Comparison of ENCODE assay signal across 21 cellular contexts in the genomic region with DNA sequence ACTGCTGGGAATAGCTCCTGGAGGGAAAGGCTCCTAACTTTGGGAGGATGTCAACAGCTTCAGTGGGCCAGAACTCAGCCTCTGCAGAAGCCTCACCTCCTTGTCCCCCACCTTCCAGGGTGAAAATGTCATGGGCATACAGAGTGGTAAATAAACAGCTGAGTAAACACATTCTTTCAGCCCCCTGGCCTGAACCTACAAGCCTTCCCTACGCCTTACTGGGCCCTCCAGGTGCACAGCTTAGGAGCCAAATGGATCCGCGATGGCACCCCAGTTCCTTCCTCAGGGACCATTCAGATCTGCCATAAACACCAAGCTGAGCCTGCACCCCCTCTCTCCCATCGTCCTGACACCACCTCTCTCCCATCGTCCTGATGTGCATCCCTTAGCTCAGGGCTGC.
A peak's percentile ranks its signal among the peaks of the same experiment; 100 is the strongest.
DNase-seq lines count a peak whose midpoint lies in the region; ATAC-seq, FAIRE-seq and TF ChIP-seq lines count a peak whose summit lies in the region.
"Had no signal": no experiment of that assay in that cellular context is flagged by ENCODE, and none has a peak within 500 bp of the region (broad histone marks: within the 10 kb centered on the region; RNA-seq: fewer than 3 reads in every experiment).

No MANE protein-coding gene starts in this region.

- no peaks in the 10 kb centered on the region for H3K36me3 Mint-ChIP-seq in progenitor cell of endocrine pancreas (ENCODE audit: insufficient read depth)
- H3K36me3 Mint-ChIP-seq: CD8-positive, alpha-beta memory T cell had no signal

- no peak overlapping the region for H3K4me2 ChIP-seq in HepG2 (ENCODE audit: low read depth, low read length)
- H3K4me2 ChIP-seq: BLaER1 treated with 17β-estradiol and CSF1 and Interleukin-3, amounts not matched to agents 10 nM and 100 nM; GM23338 had no signal

- FAIRE-seq in HepG2 (lab: Jason Lieb, UNC) = no peak
- FAIRE-seq: D721Med, G401.6, GM12891, H54, HTR-8/SVneo had no signal

- intact Hi-C loops in HepG2 (cut with micrococcal nuclease; ENCODE audit: unreplicated experiment) (no loop called here), right lobe of liver (cut with DNase I) (loop anchor here in 1 of 2 donors (10.0 kb wide), 1 partner anchor 143 kb away; no protein-coding TSS in a partner anchor), lower lobe of right lung (cut with DNase I) (loop anchor here (10.0 kb wide), 1 partner anchor 133 kb away; no protein-coding TSS in a partner anchor)

- no peak for TF ChIP-seq POLR2A in HepG2 (IDR thresholded peaks at IDR 0.05; ENCODE audit: insufficient read depth in 1 of 2, low read depth in 2 of 2, low read length in 2 of 2)
- no peak for TF ChIP-seq POLR2A in right lobe of liver (IDR thresholded peaks at IDR 0.05)

- H3K4me1 ChIP-seq in HepG2 (ENCODE audit: insufficient read depth, low read length) = peaks cover 46% of the 10 kb centered on the region
- peaks cover 0 to 6% (median 0%) of the 10 kb centered on the region in 4 donors for H3K4me1 ChIP-seq in right lobe of liver
- peaks cover 8% of the 10 kb centered on the region for H3K4me1 ChIP-seq in lower lobe of right lung

- ATAC-seq in HepG2 (no peak), right lobe of liver (no peak), GM18502 (IDR thresholded peaks at IDR 0.05; ENCODE audit: poor library complexity, unreplicated experiment) (no peak), lower lobe of right lung (no peak)
- ATAC-seq in activated CD4-positive, CD25-positive, alpha-beta regulatory T cell treated with anti-CD3 and anti-CD28 coated beads, Interleukin-2, amount 50 U/mL, for 24 hours = no peak
- ATAC-seq: GM23338 had no signal

- 0% methylated on average over 4 of the region's 5 CpGs for WGBS in HepG2 (ENCODE audit: low lambda C conversion rate)
- 48% methylated on average over 5 of the region's 5 CpGs for WGBS in right lobe of liver (ENCODE audit: insufficient coverage, low coverage, low lambda C conversion rate, missing lambda C conversion rate)

- H3K36me3 ChIP-seq in HepG2 (replicated peaks in 1 of 2; ENCODE audit: control insufficient read depth in 1 of 2, insufficient read depth in 2 of 2, low read length in 2 of 2) = no peaks in the 10 kb centered on the region
- no peaks in the 10 kb centered on the region for H3K36me3 ChIP-seq in right lobe of liver
- H3K36me3 ChIP-seq in lower lobe of right lung = no peaks in the 10 kb centered on the region
- H3K36me3 ChIP-seq: BLaER1 treated with 17β-estradiol and CSF1 and Interleukin-3, amounts not matched to agents 10 nM and 100 nM had no signal

- peak overlapping the region; percentile 49 for H3K27ac Mint-ChIP-seq in progenitor cell of endocrine pancreas
- H3K27ac Mint-ChIP-seq: B cell; CD8-positive, alpha-beta memory T cell; GM23338; HFFc6; IgD-negative memory B cell had no signal

- TF ChIP-seq EP300 in HepG2 (IDR thresholded peaks at IDR 0.05; ENCODE audit: low read depth in 2 of 2, low read length in 2 of 2) (no peak), HepG2 (CRISPR knock-in tag; IDR thresholded peaks at IDR 0.05; ENCODE audit: borderline replicate concordance) (no peak)

- peaks cover 29% of the 10 kb centered on the region for H3K27me3 Mint-ChIP-seq in progenitor cell of endocrine pancreas
- H3K27me3 Mint-ChIP-seq: IgD-negative memory B cell had no signal

- H3K4me3 Mint-ChIP-seq in progenitor cell of endocrine pancreas (ENCODE audit: low read depth) = no peak overlapping the region
- H3K4me3 Mint-ChIP-seq: B cell; CD8-positive, alpha-beta memory T cell; GM23338; HFFc6; IgD-negative memory B cell had no signal

- no peak overlapping the region for H3K9ac ChIP-seq in HepG2 (ENCODE audit: insufficient read depth, low read depth, low read length)
- H3K9ac ChIP-seq: BLaER1 treated with 17β-estradiol and CSF1 and Interleukin-3, amounts not matched to agents 10 nM and 100 nM had no signal

- no peak for TF ChIP-seq RAD21 in HepG2 (CRISPR knock-in tag; IDR thresholded peaks at IDR 0.05)

- in situ Hi-C loops in HepG2 (cut with HindIII; ENCODE audit: extremely low pct_ligation_motif_present, low pct_unique_long_range_greater_than_20kb) = loop anchor here (5.0 kb wide), 1 partner anchor 135 kb away; no protein-coding TSS in a partner anchor

- no peak for DNase-seq in HepG2 (ENCODE audit: low spot score)
- DNase-seq in right lobe of liver = no peak
- peak; percentile 16 for DNase-seq in mesenteric fat pad (ENCODE audit: low spot score)
- DNase-seq in progenitor cell of endocrine pancreas (ENCODE audit: low spot score, unreplicated experiment) = no peak
- DNase-seq in lower lobe of right lung = no peak
- DNase-seq: 8988T; CD8-positive, alpha-beta memory T cell; COR-L47; HCEC 1CT; HFFc6 had no signal

- peaks cover 1% of the 10 kb centered on the region for H3K4me1 Mint-ChIP-seq in progenitor cell of endocrine pancreas (ENCODE audit: low read depth)

- no peaks in the 10 kb centered on the region for H4K20me1 ChIP-seq in HepG2 (ENCODE audit: insufficient read depth, low read length)
- H4K20me1 ChIP-seq: BLaER1 treated with 17β-estradiol and CSF1 and Interleukin-3, amounts not matched to agents 10 nM and 100 nM had no signal

- no peak overlapping the region for H3K27ac ChIP-seq in HepG2 (ENCODE audit: extremely low read length, insufficient read depth, low read length)
- no peak overlapping the region for H3K27ac ChIP-seq in right lobe of liver
- H3K27ac ChIP-seq in lower lobe of right lung = no peak overlapping the region
- H3K27ac ChIP-seq: BLaER1 treated with 17β-estradiol and CSF1 and Interleukin-3, amounts not matched to agents 10 nM and 100 nM had no signal

- POLR2A ChIA-PET in HepG2 (lab: Yijun Ruan, JAX) = no interaction called here

- H2AFZ ChIP-seq in HepG2 (ENCODE audit: low read length) = no peak overlapping the region
- H2AFZ ChIP-seq: GM23338 had no signal

- no TSS peak for BruUV-seq in HepG2 (replicated peaks; lab: Mats Ljungman, UMichigan)

- CTCF ChIA-PET in HepG2 (lab: Yijun Ruan, JAX; ENCODE audit: low intra/inter-chr PET ratio, low total read pairs) = no interaction called here

- no peaks in the 10 kb centered on the region for H3K9me3 Mint-ChIP-seq in progenitor cell of endocrine pancreas (ENCODE audit: low read depth)
- H3K9me3 Mint-ChIP-seq: CD8-positive, alpha-beta memory T cell; GM23338; HFFc6; IgD-negative memory B cell had no signal

- TF ChIP-seq CTCF in HepG2 (CRISPR knock-in tag; IDR thresholded peaks at IDR 0.05) (no peak), right lobe of liver (IDR thresholded peaks at IDR 0.05) (no peak), progenitor cell of endocrine pancreas (IDR thresholded peaks at IDR 0.05; ENCODE audit: unreplicated experiment) (no peak), lower lobe of right lung (IDR thresholded peaks at IDR 0.05) (no peak)

- H3K27me3 ChIP-seq in HepG2 (ENCODE audit: control insufficient read depth in 1 of 2, insufficient read depth in 2 of 2, low read length in 2 of 2) (peaks cover 0 to 21% of the 10 kb centered on the region in 2 experiments; a peak in 2 of 5 replicates), right lobe of liver (no peaks in the 10 kb centered on the region), lower lobe of right lung (ENCODE audit: low read depth) (no peaks in the 10 kb centered on the region)
- H3K27me3 ChIP-seq: BLaER1 treated with 17β-estradiol and CSF1 and Interleukin-3, amounts not matched to agents 10 nM and 100 nM had no signal

- H3K79me2 ChIP-seq in HepG2 (ENCODE audit: insufficient read depth, low read length) = no peaks in the 10 kb centered on the region

- H3K4me3 ChIP-seq in HepG2 (replicated peaks in 1 of 3; ENCODE audit: insufficient read depth in 1 of 3, low read depth in 2 of 3, low read length in 3 of 3) (no peak overlapping the region), right lobe of liver (no peak overlapping the region), lower lobe of right lung (no peak overlapping the region)
- H3K4me3 ChIP-seq: BLaER1 treated with 17β-estradiol and CSF1 and Interleukin-3, amounts not matched to agents 10 nM and 100 nM; GM23338 had no signal

- H3K9me3 ChIP-seq in HepG2 (ENCODE audit: low read length) (no peaks in the 10 kb centered on the region), right lobe of liver (no peaks in the 10 kb centered on the region), lower lobe of right lung (no peaks in the 10 kb centered on the region)
- H3K9me3 ChIP-seq: BLaER1 treated with 17β-estradiol and CSF1 and Interleukin-3, amounts not matched to agents 10 nM and 100 nM had no signal

TF ChIP-seq in HepG2, 621 proteins besides CTCF, POLR2A, EP300 and RAD21:
- TF ChIP-seq MAFK (conservative IDR thresholded peaks at IDR 0.05 in 1 of 2, IDR thresholded peaks at IDR 0.05 in 1 of 2; ENCODE audit: low read length in 2 of 2) (peak; percentile 38 to 42; a peak in 1 of 4 replicates), PCBP1 (IDR thresholded peaks at IDR 0.05; ENCODE audit: borderline replicate concordance, low read depth, low read length) (no peak)
